ENCODE assay signal across 9 cellular contexts in the genomic region with DNA sequence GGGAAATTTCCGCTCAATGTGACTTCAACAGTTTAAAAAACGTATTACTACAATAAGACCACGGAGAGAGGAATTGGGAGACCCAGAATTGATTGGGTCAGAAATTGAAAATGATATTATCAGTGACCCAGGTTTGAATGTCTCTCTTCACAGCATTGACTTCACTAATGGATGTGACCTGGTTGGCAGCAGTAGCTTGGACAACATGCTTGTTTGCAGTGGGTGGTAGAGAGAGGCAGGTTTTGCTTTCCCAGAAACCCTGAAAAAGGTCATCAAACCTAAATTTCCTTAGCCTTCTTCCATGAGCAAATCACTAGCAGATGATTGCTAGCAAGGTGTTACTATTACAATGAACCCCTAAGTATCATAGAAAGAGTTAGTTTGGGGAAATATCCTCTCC.
"Had no signal": no experiment of that assay in that cellular context is flagged by ENCODE, and none has a peak within 500 bp of the region (broad histone marks: within the 10 kb centered on the region; RNA-seq: fewer than 3 reads in every experiment).

No MANE protein-coding gene starts in this region.

- H3K27ac Mint-ChIP-seq: IgD-negative memory B cell had no signal

- H3K27me3 Mint-ChIP-seq: IgD-negative memory B cell had no signal

- H3K36me3 Mint-ChIP-seq: IgD-negative memory B cell had no signal

- DNase-seq: IMR-90, KBM-7, KG1 had no signal

- FAIRE-seq: HepG2, HTR-8/SVneo, K562 had no signal

- H3K4me3 Mint-ChIP-seq: IgD-negative memory B cell had no signal

- H3K27ac ChIP-seq: HL-60, KMS-11 had no signal

- ATAC-seq: HepG2, K562 had no signal

- H3K4me2 ChIP-seq: KMS-11 had no signal

- H3K9me3 Mint-ChIP-seq: IgD-negative memory B cell had no signal

- H3K9ac ChIP-seq: KMS-11 had no signal

- H3K4me1 Mint-ChIP-seq: IgD-negative memory B cell had no signal

- H3K4me3 ChIP-seq: K562 had no signal
